ENCODE assay signal across 9 cellular contexts in genomic region chr2:32626591-32627221, GRCh38. TPM values are rescaled to one million over a fixed set of nuclear protein-coding genes. Genes with fewer than 3 reads are reported as not detected.
DNase-seq lines count a peak whose midpoint lies in the region; ATAC-seq and TF ChIP-seq lines count a peak whose summit lies in the region.
"Had no signal": no experiment of that assay in that cellular context is flagged by ENCODE, and none has a peak within 500 bp of the region (broad histone marks: within the 10 kb centered on the region; RNA-seq: fewer than 3 reads in every experiment).

No MANE protein-coding gene starts in this region.

- POLR2A ChIA-PET in RWPE1 (lab: Yijun Ruan, JAX; ENCODE audit: low non-redundant PET) = no interaction called here

- DNase-seq in activated naive CD4-positive, alpha-beta T cell treated with anti-CD3 and anti-CD28 coated beads, Interleukin-2, amount 50 U/mL, for 72 hours (ENCODE audit: low spot score in 2 of 2) = no peak
- no peak for DNase-seq in activated naive CD4-positive, alpha-beta T cell treated with anti-CD3 and anti-CD28 coated beads, Interleukin-2, amount 50 U/mL, for 16 hours
- DNase-seq in iPS-NIHi11 (ENCODE audit: low spot score) (peak; percentile 7), DMS153 treated with DMSO at 0.1 percent for 48 hours (lab: John Stamatoyannopoulos, UW; ENCODE audit: unreplicated experiment) (no peak), RWPE1 (ENCODE audit: low spot score) (no peak)

- peaks cover 0 to 2% of the 10 kb centered on the region in 2 donors for H3K36me3 ChIP-seq in stomach smooth muscle (ENCODE audit: control insufficient read depth in 2 of 2, insufficient read depth in 2 of 2, low read length in 2 of 2)

- H3K4me3 ChIP-seq in stomach smooth muscle (ENCODE audit: low read length in 2 of 2) = peak overlapping the region; percentile 95 to 97

- ATAC-seq in activated naive CD4-positive, alpha-beta T cell treated with anti-CD3 and anti-CD28 coated beads, Interleukin-2, amount 50 U/mL, for 72 hours = no peak
- ATAC-seq in activated T-helper 17 cell treated with anti-CD3 and anti-CD28 coated beads, Interleukin-2, amount 50 U/mL, for 72 hours (replicated peaks) = no peak
- ATAC-seq in GM18870 (IDR thresholded peaks at IDR 0.05; ENCODE audit: unreplicated experiment) = no peak

- no peak for TF ChIP-seq CTCF in RWPE1 (conservative IDR thresholded peaks at IDR 0.05; ENCODE audit: low read depth)

- H3K27me3 ChIP-seq in stomach smooth muscle (ENCODE audit: control insufficient read depth in 1 of 2, insufficient read depth in 2 of 2, low read length in 2 of 2) = no peaks in the 10 kb centered on the region

- H3K36me3 Mint-ChIP-seq in activated naive CD4-positive, alpha-beta T cell treated with anti-CD3 and anti-CD28 coated beads, Interleukin-2, amount 50 U/mL, for 72 hours = peaks cover 5 to 22% of the 10 kb centered on the region in 2 donors
- peaks cover 45% of the 10 kb centered on the region for H3K36me3 Mint-ChIP-seq in activated T-helper 17 cell treated with anti-CD3 and anti-CD28 coated beads, Interleukin-2, amount 50 U/mL, for 72 hours (ENCODE audit: low read depth)
- H3K36me3 Mint-ChIP-seq: IgD-negative memory B cell had no signal

- H3K9me3 ChIP-seq in stomach smooth muscle (ENCODE audit: control insufficient read depth in 2 of 2, low read length in 2 of 2) = no peaks in the 10 kb centered on the region

- H3K9ac ChIP-seq in stomach smooth muscle (ENCODE audit: low read length in 2 of 2) = no peak overlapping the region

- H3K27ac Mint-ChIP-seq in activated naive CD4-positive, alpha-beta T cell treated with anti-CD3 and anti-CD28 coated beads, Interleukin-2, amount 50 U/mL, for 72 hours = peak overlapping the region; percentile 86 to 96
- H3K27ac Mint-ChIP-seq in activated T-helper 17 cell treated with anti-CD3 and anti-CD28 coated beads, Interleukin-2, amount 50 U/mL, for 72 hours = peak overlapping the region; percentile 91

- no peak overlapping the region for H3K27ac ChIP-seq in stomach smooth muscle (ENCODE audit: low read length)
- no peak overlapping the region for H3K27ac ChIP-seq in RWPE1

- no peaks in the 10 kb centered on the region for H3K27me3 Mint-ChIP-seq in activated T-helper 17 cell treated with anti-CD3 and anti-CD28 coated beads, Interleukin-2, amount 50 U/mL, for 72 hours
- H3K27me3 Mint-ChIP-seq: IgD-negative memory B cell had no signal

- CTCF ChIA-PET in RWPE1 (lab: Yijun Ruan, JAX) = no interaction called here

- H3K4me1 ChIP-seq in stomach smooth muscle (ENCODE audit: control insufficient read depth, insufficient read depth, low read length) = peaks cover 15% of the 10 kb centered on the region

- H3K4me1 Mint-ChIP-seq in activated T-helper 17 cell treated with anti-CD3 and anti-CD28 coated beads, Interleukin-2, amount 50 U/mL, for 72 hours = peaks cover 19% of the 10 kb centered on the region

- H3K4me3 Mint-ChIP-seq in activated T-helper 17 cell treated with anti-CD3 and anti-CD28 coated beads, Interleukin-2, amount 50 U/mL, for 72 hours = peak overlapping the region; percentile 92

- H3K9me3 Mint-ChIP-seq in activated naive CD4-positive, alpha-beta T cell treated with anti-CD3 and anti-CD28 coated beads, Interleukin-2, amount 50 U/mL, for 72 hours = no peaks in the 10 kb centered on the region
- H3K9me3 Mint-ChIP-seq in activated T-helper 17 cell treated with anti-CD3 and anti-CD28 coated beads, Interleukin-2, amount 50 U/mL, for 72 hours = no peaks in the 10 kb centered on the region
- H3K9me3 Mint-ChIP-seq: IgD-negative memory B cell had no signal

RNA-seq across cellular contexts. Expression of gene TTC27, which starts 1.1 kb away (rescaled TPM):
- 10 to 100 TPM; 22.2 to 31.3 TPM for total RNA-seq in activated naive CD4-positive, alpha-beta T cell treated with anti-CD3 and anti-CD28 coated beads, Interleukin-2, amount 50 U/mL, for 72 hours
- total RNA-seq in activated T-helper 17 cell treated with anti-CD3 and anti-CD28 coated beads, Interleukin-2, amount 50 U/mL, for 72 hours = 10 to 100 TPM; 19.5 to 32.6 TPM
